In the genomic region with DNA sequence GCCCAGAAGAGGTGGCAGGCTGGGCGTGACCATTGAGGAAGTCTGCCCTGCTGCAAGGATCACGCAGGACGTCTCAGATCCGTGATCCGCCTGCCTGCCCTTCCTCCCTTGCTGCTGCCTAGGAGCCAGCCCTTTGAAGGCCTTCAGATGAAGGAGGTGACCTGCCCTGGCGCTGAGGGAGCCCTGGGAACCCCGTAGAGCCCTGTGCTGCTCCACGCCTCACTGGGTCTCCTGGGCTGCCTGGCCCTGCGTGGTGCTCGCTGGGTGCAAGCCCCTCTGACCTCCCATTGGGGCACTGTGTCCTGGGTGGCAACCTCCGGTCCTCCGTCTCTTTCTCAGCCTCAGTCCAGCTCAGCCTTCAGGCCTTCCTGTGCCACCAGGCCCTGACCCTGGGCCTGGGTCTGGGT, we compare ENCODE assay signal across 24 cellular contexts.
"Had no signal": no experiment of that assay in that cellular context is flagged by ENCODE, and none has a peak within 500 bp of the region (broad histone marks: within the 10 kb centered on the region; RNA-seq: fewer than 3 reads in every experiment).

No MANE protein-coding gene starts in this region.

- H3K27ac ChIP-seq: left lung, pancreas, prostate gland, skin epidermis, suprapubic skin, thoracic aorta, tibial artery, upper lobe of right lung had no signal

- H3K4me3 Mint-ChIP-seq: naive thymus-derived CD8-positive, alpha-beta T cell; stimulated activated effector memory CD8-positive, alpha-beta T cell treated with anti-CD3 and anti-CD28 coated beads, Interleukin-12 subunit alpha, Interleukin-12 subunit beta, amount 100 ng/mL, for 72 hours had no signal

- H3K36me3 ChIP-seq: left lung, pancreas, prostate gland, suprapubic skin, thoracic aorta, tibial artery, upper lobe of right lung had no signal

- H3K4me3 ChIP-seq: left lung, lung, mucosa of descending colon, pancreas, prostate gland, skin epidermis, suprapubic skin, thoracic aorta, tibial artery, upper lobe of right lung had no signal

- H3K4me1 Mint-ChIP-seq: naive thymus-derived CD8-positive, alpha-beta T cell; stimulated activated effector memory CD8-positive, alpha-beta T cell treated with anti-CD3 and anti-CD28 coated beads, Interleukin-12 subunit alpha, Interleukin-12 subunit beta, amount 100 ng/mL, for 72 hours had no signal

- DNase-seq: hippocampal formation; kidney; left colon; left lung; mesendoderm; midbrain; mucosa of descending colon; naive thymus-derived CD8-positive, alpha-beta T cell; nucleus accumbens; retina; right cardiac atrium; stimulated activated CD4-positive, alpha-beta T cell treated with anti-CD3 and anti-CD28 coated beads, Interleukin-4, amount 100 ng/mL, for 24 hours; stimulated activated naive CD4-positive, alpha-beta T cell treated with Interleukin-2 at 50 U/mL for 16 hours; trophoblast cell; upper lobe of right lung had no signal

- H3K4me1 ChIP-seq: left lung, pancreas, prostate gland, suprapubic skin, tibial artery, upper lobe of right lung had no signal

- H3K9me3 ChIP-seq: left lung, mucosa of descending colon, pancreas, prostate gland, suprapubic skin, thoracic aorta, tibial artery, upper lobe of right lung had no signal

- H3K9me3 Mint-ChIP-seq: naive thymus-derived CD8-positive, alpha-beta T cell; stimulated activated effector memory CD8-positive, alpha-beta T cell treated with anti-CD3 and anti-CD28 coated beads, Interleukin-12 subunit alpha, Interleukin-12 subunit beta, amount 100 ng/mL, for 72 hours had no signal

- H3K27me3 ChIP-seq: pancreas had no signal

- H3K27ac Mint-ChIP-seq: naive thymus-derived CD8-positive, alpha-beta T cell; stimulated activated effector memory CD8-positive, alpha-beta T cell treated with anti-CD3 and anti-CD28 coated beads, Interleukin-12 subunit alpha, Interleukin-12 subunit beta, amount 100 ng/mL, for 72 hours had no signal

- H3K36me3 Mint-ChIP-seq: naive thymus-derived CD8-positive, alpha-beta T cell; stimulated activated effector memory CD8-positive, alpha-beta T cell treated with anti-CD3 and anti-CD28 coated beads, Interleukin-12 subunit alpha, Interleukin-12 subunit beta, amount 100 ng/mL, for 72 hours had no signal

- ATAC-seq: left colon; left lung; mucosa of descending colon; naive thymus-derived CD8-positive, alpha-beta T cell; pancreas; sciatic nerve; stimulated activated effector memory CD8-positive, alpha-beta T cell treated with anti-CD3 and anti-CD28 coated beads, Interleukin-12 subunit alpha, Interleukin-12 subunit beta, amount 100 ng/mL, for 72 hours; upper lobe of right lung had no signal
